1 cellular context compared by ENCODE assay signal in the genomic region with DNA sequence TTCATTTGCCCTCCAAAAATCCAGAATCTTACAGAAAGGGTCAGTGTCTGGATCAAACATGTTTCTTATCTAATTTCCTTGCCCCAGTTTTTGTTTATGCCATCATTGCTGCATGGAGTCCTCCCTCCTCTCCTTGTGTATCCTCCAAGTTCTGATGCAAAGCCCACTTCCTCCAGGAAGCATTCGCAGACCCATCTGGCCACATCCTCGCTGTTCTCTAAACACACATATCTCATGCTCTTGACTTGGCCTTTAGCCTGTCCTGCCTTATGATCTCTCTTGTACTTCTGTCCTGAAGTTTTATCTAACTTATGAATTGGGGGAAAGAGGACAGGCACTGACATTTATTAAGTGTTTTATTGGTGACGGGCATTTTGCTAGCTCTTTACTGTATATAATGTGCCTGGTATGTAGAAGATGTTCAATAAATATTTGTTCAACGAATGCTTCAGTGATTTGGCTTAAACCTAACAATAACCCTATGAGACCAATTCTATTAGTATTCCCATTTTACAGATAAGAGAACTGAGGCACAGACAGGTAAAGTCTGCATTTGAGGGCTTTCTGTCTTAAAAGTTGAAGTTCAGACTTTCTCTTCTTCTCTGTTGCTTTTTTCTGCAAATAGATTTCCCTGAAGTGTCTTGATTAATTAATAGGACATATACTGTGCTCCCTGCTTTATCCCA.
TF ChIP-seq lines count a peak whose summit lies in the region.

No MANE protein-coding gene starts in this region.

TF ChIP-seq in IMR-90, 13 proteins besides CTCF, POLR2A, EP300 and RAD21:
- TF ChIP-seq USF2 (IDR thresholded peaks at IDR 0.05; ENCODE audit: low read depth, low read length), result no peak
- TF ChIP-seq CEBPB (IDR thresholded peaks at IDR 0.05; ENCODE audit: low read depth, low read length), result 0 out of 2 replicates have a peak, but pooled peaks have one; percentile 16
